In the genomic region with DNA sequence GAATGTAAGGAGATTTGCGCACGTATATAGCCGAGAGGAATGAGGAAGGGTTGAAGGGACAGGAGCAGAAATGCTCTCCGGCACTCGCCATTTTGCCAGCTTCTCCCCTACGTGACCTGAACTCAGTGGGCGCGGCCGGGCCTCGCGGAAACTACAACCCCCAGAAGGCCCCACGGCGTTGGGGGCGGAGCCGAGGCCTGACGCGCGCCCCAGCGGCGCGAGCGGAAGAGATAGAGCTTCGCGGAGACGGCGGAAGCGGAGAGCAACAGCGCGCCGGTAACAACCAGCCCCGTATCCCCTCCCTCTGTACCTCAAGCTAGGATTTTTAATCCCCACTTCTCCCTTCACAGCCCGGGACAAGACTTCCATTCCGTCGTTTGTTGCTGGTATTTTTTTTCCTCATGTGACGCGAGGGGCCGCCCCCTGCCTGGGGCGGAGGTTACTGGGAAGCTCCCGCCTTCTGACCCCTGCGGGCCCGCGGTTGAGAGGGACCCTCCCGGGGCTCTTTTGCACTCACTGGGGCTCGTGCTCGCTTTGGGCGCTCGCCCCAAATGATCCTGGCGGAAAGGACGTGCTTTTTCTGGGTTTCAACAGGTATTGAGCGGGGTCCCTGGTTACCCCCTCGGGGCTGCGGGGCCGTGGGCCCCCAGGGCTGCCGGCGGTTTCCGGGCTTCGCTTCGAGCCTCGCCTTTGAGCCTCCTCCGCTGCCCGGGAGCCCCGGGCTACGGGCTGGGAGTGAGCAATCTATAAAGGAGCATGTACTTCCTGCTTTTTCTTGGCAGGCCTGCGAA, we compare ENCODE assay signal across 8 cellular contexts. TPM values are rescaled to one million over a fixed set of nuclear protein-coding genes. Genes with fewer than 3 reads are reported as not detected.
DNase-seq lines count a peak whose midpoint lies in the region; ATAC-seq and TF ChIP-seq lines count a peak whose summit lies in the region.

R3HCC1L (plus strand) TSS at position 227 of the 791 bp plus-strand sequence. CDS start 73,458 bp downstream, outside the sequence.

- H3K27ac ChIP-seq in GM23248 (peak within 1 kb of the TSS; percentile 82), Karpas-422 (ENCODE audit: low read length) (peak within 1 kb of the TSS; percentile 91)

- H3K4me2 ChIP-seq in GM23248 (ENCODE audit: unreplicated experiment) (peak within 1 kb of the TSS; percentile 91), Karpas-422 (ENCODE audit: low read depth, low read length, poor library complexity, severe bottlenecking) (peak within 1 kb of the TSS; percentile 84)

- H3K9me2 ChIP-seq in GM23248 (ENCODE audit: insufficient read depth) (no peaks in the 10 kb centered on the region), Karpas-422 (replicated peaks; ENCODE audit: insufficient read depth, low read length) (no peaks in the 10 kb centered on the region)

- H3K27ac Mint-ChIP-seq in activated T-helper 17 cell treated with anti-CD3 and anti-CD28 coated beads, Interleukin-2, amount 50 U/mL, for 72 hours = peak within 1 kb of the TSS; percentile 90
- peak within 1 kb of the TSS; percentile 93 to 98 for H3K27ac Mint-ChIP-seq in natural killer cell

- H3K27me3 ChIP-seq in GM23248 (replicated peaks; ENCODE audit: insufficient read depth) (no peaks in the 10 kb centered on the region), Karpas-422 (ENCODE audit: low read length) (no peaks in the 10 kb centered on the region)

- peaks cover 22% of the 10 kb centered on the region for H3K4me1 Mint-ChIP-seq in activated T-helper 17 cell treated with anti-CD3 and anti-CD28 coated beads, Interleukin-2, amount 50 U/mL, for 72 hours
- peaks cover 24 to 37% of the 10 kb centered on the region in 2 donors for H3K4me1 Mint-ChIP-seq in natural killer cell

- peak within 1 kb of the TSS; percentile 81 for H3K4me3 Mint-ChIP-seq in activated T-helper 17 cell treated with anti-CD3 and anti-CD28 coated beads, Interleukin-2, amount 50 U/mL, for 72 hours
- H3K4me3 Mint-ChIP-seq in natural killer cell = peak within 1 kb of the TSS; percentile 89

- H3K27me3 Mint-ChIP-seq in activated T-helper 17 cell treated with anti-CD3 and anti-CD28 coated beads, Interleukin-2, amount 50 U/mL, for 72 hours = peaks cover 3% of the 10 kb centered on the region
- H3K27me3 Mint-ChIP-seq in natural killer cell (ENCODE audit: low read depth in 2 of 2) = peaks cover 0 to 2% of the 10 kb centered on the region in 2 donors

- H2AFZ ChIP-seq in GM23248 (peak within 1 kb of the TSS; percentile 94), Karpas-422 (ENCODE audit: low read length) (peak within 1 kb of the TSS; percentile 76; the same call in 1 of the 2 replicates)

- H4K20me1 ChIP-seq in GM23248 (ENCODE audit: insufficient read depth) (no peaks in the 10 kb centered on the region; the same call in none of the 2 replicates), Karpas-422 (ENCODE audit: insufficient read depth, low read depth, low read length) (no peaks in the 10 kb centered on the region)

- no peak for TF ChIP-seq CTCF in natural killer cell (IDR thresholded peaks at IDR 0.05)

- H3K4me1 ChIP-seq in GM23248 (ENCODE audit: insufficient read depth) = peaks cover 18% of the 10 kb centered on the region
- H3K4me1 ChIP-seq in Karpas-422 (ENCODE audit: low read length) = peaks cover 33% of the 10 kb centered on the region

- no peaks in the 10 kb centered on the region for H3K9me3 Mint-ChIP-seq in activated T-helper 17 cell treated with anti-CD3 and anti-CD28 coated beads, Interleukin-2, amount 50 U/mL, for 72 hours
- no peaks in the 10 kb centered on the region for H3K9me3 Mint-ChIP-seq in natural killer cell

- H3K79me2 ChIP-seq in GM23248 (ENCODE audit: insufficient read depth) (peaks cover 51% of the 10 kb centered on the region), Karpas-422 (ENCODE audit: low read length) (peaks cover 50% of the 10 kb centered on the region)

- H3K9ac ChIP-seq in GM23248 = peak within 1 kb of the TSS; percentile 98
- H3K9ac ChIP-seq in Karpas-422 (ENCODE audit: low read length) = peak within 1 kb of the TSS; percentile 96

- H3K9me3 ChIP-seq in GM23248 (ENCODE audit: low read depth) = no peaks in the 10 kb centered on the region
- H3K9me3 ChIP-seq in Karpas-422 (ENCODE audit: low read length) = no peaks in the 10 kb centered on the region

- 1 to 2% methylated on average over 60 to 62 of the region's 64 CpGs for WGBS in GM23248 (ENCODE audit: low coverage in 1 of 2, low lambda C conversion rate in 2 of 2, missing lambda C conversion rate in 2 of 2), 2 experiments

- intact Hi-C loops in natural killer cell (cut with micrococcal nuclease) = no loop called here

- DNase-seq in EH (ENCODE audit: low read depth) = peak; percentile 83
- peak; percentile 97 for DNase-seq in GM23248
- DNase-seq in Karpas-422 = peak; percentile 94
- peak; percentile 84 for DNase-seq in RPMI7951 (ENCODE audit: low read depth)
- peak; percentile 78 for DNase-seq in fibroblast of peridontal ligament (ENCODE audit: extremely low read depth)
- DNase-seq in natural killer cell = peak; percentile 84
- peak; percentile 80 to 93 (median 87) for DNase-seq in stimulated activated naive CD4-positive, alpha-beta T cell (lab: John Stamatoyannopoulos, UW)

- H3K36me3 ChIP-seq in GM23248 (ENCODE audit: low read depth) = no peaks in the 10 kb centered on the region
- H3K36me3 ChIP-seq in Karpas-422 (ENCODE audit: insufficient read depth, low read length) = no peaks in the 10 kb centered on the region

- peaks cover 8% of the 10 kb centered on the region for H3K36me3 Mint-ChIP-seq in activated T-helper 17 cell treated with anti-CD3 and anti-CD28 coated beads, Interleukin-2, amount 50 U/mL, for 72 hours (ENCODE audit: low read depth)
- H3K36me3 Mint-ChIP-seq in natural killer cell = no peaks in the 10 kb centered on the region

- H3F3A ChIP-seq in GM23248 (ENCODE audit: insufficient read depth) = no peaks in the 10 kb centered on the region

- peak; percentile 96 for ATAC-seq in activated T-helper 17 cell treated with anti-CD3 and anti-CD28 coated beads, Interleukin-2, amount 50 U/mL, for 72 hours (replicated peaks)
- ATAC-seq in natural killer cell = peak; percentile 93 to 96 (median 95)

- H3K4me3 ChIP-seq in GM23248 = peak within 1 kb of the TSS; percentile 96
- peak within 1 kb of the TSS; percentile 89 for H3K4me3 ChIP-seq in Karpas-422 (ENCODE audit: low read length)

- in situ Hi-C loops in GM23248 (cut with MboI) = no loop called here

RNA-seq across cellular contexts. Expression of gene R3HCC1L, which starts in this region (rescaled TPM):
- 10.2 and 12.8 TPM in 2 replicates for total RNA-seq in GM23248 (2014; rRNA removed; shearing (Covaris generic))
- polyA plus RNA-seq in GM23248 (2016; fragmentation: Nextera tagmentation; extraction: Ambion mirVana) = 8.2 and 8.3 TPM in 2 replicates
- 11.8 and 13.3 TPM in 2 replicates for total RNA-seq in Karpas-422 (2014; rRNA removed; shearing (Covaris generic); ENCODE audit: low replicate concordance)
- total RNA-seq in RPMI7951 (2014; rRNA removed; shearing (Covaris generic)) = 12.5 and 12.6 TPM in 2 replicates
- 10 to 100 TPM; 21.6 to 23.7 TPM for total RNA-seq in activated T-helper 17 cell treated with anti-CD3 and anti-CD28 coated beads, Interleukin-2, amount 50 U/mL, for 72 hours
- total RNA-seq in natural killer cell = 10 to 100 TPM; 17.9 to 25.6 (median 23.3) TPM

Comparison
In these comparisons a context has a peak if more than half of its experiments do, and no peak if none do; other contexts are left out.
1. Peak in every context shown above with its lines: DNase-seq, ATAC-seq, H3K4me3 ChIP-seq and H3K27ac ChIP-seq.